In genomic region chrX:136689441-136689840, GRCh38 we compare ENCODE assay signal across 14 cellular contexts. TPM values are rescaled to one million over a fixed set of nuclear protein-coding genes. Genes with fewer than 3 reads are reported as not detected.
DNase-seq lines count a peak whose midpoint lies in the region; ATAC-seq and TF ChIP-seq lines count a peak whose summit lies in the region.
"Had no signal": no experiment of that assay in that cellular context is flagged by ENCODE, and none has a peak within 500 bp of the region (broad histone marks: within the 10 kb centered on the region; RNA-seq: fewer than 3 reads in every experiment).

No MANE protein-coding gene starts in this region.

- no peak overlapping the region for H2BK5ac ChIP-seq in trophoblast cell (ENCODE audit: low read depth, low read length, poor library complexity)

- no peaks in the 10 kb centered on the region for H3K9me3 Mint-ChIP-seq in activated CD4-positive, alpha-beta T cell treated with anti-CD3 and anti-CD28 coated beads, Interleukin-2, amount 10 ng/mL, durations not matched to agents 7 days and 5 days

- no peak overlapping the region for H3K18ac ChIP-seq in trophoblast cell (ENCODE audit: low read length)

- H3K27ac Mint-ChIP-seq in activated CD4-positive, alpha-beta T cell treated with anti-CD3 and anti-CD28 coated beads, Interleukin-2, amount 10 ng/mL, durations not matched to agents 7 days and 5 days = peak overlapping the region; percentile 91

- DNase-seq in activated CD4-positive, alpha-beta T cell treated with anti-CD3 and anti-CD28 coated beads, Interleukin-2, amount 10 ng/mL, durations not matched to agents 7 days and 5 days = no peak
- DNase-seq in activated CD4-positive, alpha-beta T cell treated with anti-CD3 and anti-CD28 coated beads, Interleukin-2, amount 50 U/mL, for 4 hours = no peak
- DNase-seq in OCI-M1 (lab: John Stamatoyannopoulos, UW) (peak; percentile 65), trophoblast cell (peak in 1 of 2 donors; percentile 27), HCEC 1CT (no peak), ascending aorta (ENCODE audit: low spot score in 2 of 2) (no peak)
- DNase-seq in effector memory CD4-positive, alpha-beta T cell = no peak
- DNase-seq: activated gamma-delta T cell, pancreas, tibial artery had no signal

- no peak overlapping the region for H3K14ac ChIP-seq in trophoblast cell (ENCODE audit: low read length)

- H3K36me3 ChIP-seq in effector memory CD4-positive, alpha-beta T cell (ENCODE audit: control insufficient read depth, insufficient read depth, low read length) = peaks cover 6% of the 10 kb centered on the region
- H3K36me3 ChIP-seq in trophoblast cell (ENCODE audit: control insufficient read depth in 1 of 2, insufficient read depth in 2 of 2, low read length in 2 of 2) (no peaks in the 10 kb centered on the region), ascending aorta (peaks cover 0 to 6% of the 10 kb centered on the region in 2 donors)
- H3K36me3 ChIP-seq: pancreas had no signal

- no peak overlapping the region for H4K91ac ChIP-seq in trophoblast cell (ENCODE audit: low read depth, low read length)

- H3K23ac ChIP-seq in trophoblast cell (ENCODE audit: low read length) = no peak overlapping the region

- no peak for TF ChIP-seq CTCF in ascending aorta (IDR thresholded peaks at IDR 0.05)

- no peak overlapping the region for H4K12ac ChIP-seq in trophoblast cell (ENCODE audit: low read depth, low read length)

- ATAC-seq in HG03342 (IDR thresholded peaks at IDR 0.05; ENCODE audit: unreplicated experiment) = no peak
- ATAC-seq: pancreas had no signal

- H3K9me3 ChIP-seq in effector memory CD4-positive, alpha-beta T cell (ENCODE audit: control insufficient read depth, low read length) = no peaks in the 10 kb centered on the region
- H3K9me3 ChIP-seq in trophoblast cell (ENCODE audit: insufficient read depth, low read depth, low read length) (no peaks in the 10 kb centered on the region), ascending aorta (no peaks in the 10 kb centered on the region)
- H3K9me3 ChIP-seq: pancreas, tibial artery had no signal

- no CpG with 5 or more reads among the region's 6 CpGs for WGBS in trophoblast cell (ENCODE audit: extremely low coverage, insufficient coverage, insufficient read length)

- peak overlapping the region; percentile 65 for H3K27ac ChIP-seq in effector memory CD4-positive, alpha-beta T cell (ENCODE audit: insufficient read depth, low read length, poor library complexity, severe bottlenecking)
- peak overlapping the region; percentile 52 for H3K27ac ChIP-seq in trophoblast cell (ENCODE audit: low read depth, low read length)
- no peak overlapping the region for H3K27ac ChIP-seq in ascending aorta
- H3K27ac ChIP-seq: GM23248, pancreas, tibial artery had no signal

- CTCF ChIA-PET in activated CD4-positive, alpha-beta T cell treated with anti-CD3 and anti-CD28 coated beads, Interleukin-2, amount 10 ng/mL, durations not matched to agents 7 days and 5 days (lab: Charles Lee) = interaction anchor here (1.0 kb wide), 1 partner anchor 11 kb away, joined by 3 read pairs; no protein-coding TSS in a partner anchor

- H4K8ac ChIP-seq in trophoblast cell (ENCODE audit: low read depth, low read length) = no peak overlapping the region

- H3K9ac ChIP-seq in trophoblast cell (ENCODE audit: low read length) = no peak overlapping the region
- H3K9ac ChIP-seq: GM23248 had no signal

- intact Hi-C loops in ascending aorta (cut with DNase I) = no loop called here

- peaks cover 59% of the 10 kb centered on the region for H3K4me1 ChIP-seq in effector memory CD4-positive, alpha-beta T cell (ENCODE audit: control insufficient read depth, insufficient read depth, low read length, poor library complexity, severe bottlenecking)
- peaks cover 0 to 3% of the 10 kb centered on the region in 2 experiments for H3K4me1 ChIP-seq in trophoblast cell (ENCODE audit: control insufficient read depth in 1 of 2, insufficient read depth in 2 of 2, low read length in 2 of 2)
- no peaks in the 10 kb centered on the region for H3K4me1 ChIP-seq in ascending aorta
- H3K4me1 ChIP-seq: pancreas had no signal

- peak overlapping the region; percentile 26 for H3K4me3 Mint-ChIP-seq in activated CD4-positive, alpha-beta T cell treated with anti-CD3 and anti-CD28 coated beads, Interleukin-2, amount 10 ng/mL, durations not matched to agents 7 days and 5 days

- H2AK5ac ChIP-seq in trophoblast cell (ENCODE audit: low read length) = no peak overlapping the region

- no peaks in the 10 kb centered on the region for H3K79me2 ChIP-seq in trophoblast cell (ENCODE audit: control insufficient read depth, insufficient read depth, low read length, poor library complexity)

- H3K27me3 ChIP-seq in effector memory CD4-positive, alpha-beta T cell (replicated peaks; ENCODE audit: control insufficient read depth, insufficient read depth, low read length, poor library complexity, severe bottlenecking) = no peaks in the 10 kb centered on the region
- H3K27me3 ChIP-seq in trophoblast cell (ENCODE audit: insufficient read depth, low read length) (no peaks in the 10 kb centered on the region), ascending aorta (no peaks in the 10 kb centered on the region)
- H3K27me3 ChIP-seq: tibial artery had no signal

- no peak overlapping the region for H2BK120ac ChIP-seq in trophoblast cell (ENCODE audit: insufficient read depth, low read length, poor library complexity)

- peaks cover 43% of the 10 kb centered on the region for H3K36me3 Mint-ChIP-seq in activated CD4-positive, alpha-beta T cell treated with anti-CD3 and anti-CD28 coated beads, Interleukin-2, amount 10 ng/mL, durations not matched to agents 7 days and 5 days (ENCODE audit: low read depth)

- H3K4me1 Mint-ChIP-seq in activated CD4-positive, alpha-beta T cell treated with anti-CD3 and anti-CD28 coated beads, Interleukin-2, amount 10 ng/mL, durations not matched to agents 7 days and 5 days = peaks cover 65% of the 10 kb centered on the region

- no peak overlapping the region for H3K4me2 ChIP-seq in trophoblast cell (ENCODE audit: low read length)

- H3K27me3 Mint-ChIP-seq in activated CD4-positive, alpha-beta T cell treated with anti-CD3 and anti-CD28 coated beads, Interleukin-2, amount 10 ng/mL, durations not matched to agents 7 days and 5 days = no peaks in the 10 kb centered on the region

- no peak overlapping the region for H2AFZ ChIP-seq in trophoblast cell (ENCODE audit: insufficient read depth, low read length, poor library complexity)
- H2AFZ ChIP-seq: GM23248 had no signal

- no peak overlapping the region for H3K4me3 ChIP-seq in effector memory CD4-positive, alpha-beta T cell (ENCODE audit: insufficient read depth, low read depth, low read length, poor library complexity, severe bottlenecking)
- no peak overlapping the region for H3K4me3 ChIP-seq in trophoblast cell (ENCODE audit: low read depth, low read length)
- no peak overlapping the region for H3K4me3 ChIP-seq in ascending aorta
- H3K4me3 ChIP-seq: GM23248, pancreas, tibial artery had no signal

- no peak overlapping the region for H2BK12ac ChIP-seq in trophoblast cell (ENCODE audit: low read length)

- no peaks in the 10 kb centered on the region for H3K79me1 ChIP-seq in trophoblast cell (ENCODE audit: low read length)

- no peak overlapping the region for H3K4ac ChIP-seq in trophoblast cell (ENCODE audit: low read depth, low read length)

- POLR2A ChIA-PET in activated CD4-positive, alpha-beta T cell treated with anti-CD3 and anti-CD28 coated beads, Interleukin-2, amount 10 ng/mL, durations not matched to agents 7 days and 5 days (lab: Charles Lee) = no interaction called here

RNA-seq across cellular contexts. Expression of gene CD40LG, which starts 41.5 kb away (rescaled TPM):
- total RNA-seq in activated CD4-positive, alpha-beta T cell treated with anti-CD3 and anti-CD28 coated beads, Interleukin-2, amount 10 ng/mL, durations not matched to agents 7 days and 5 days = 100 to 1,000 TPM; 114 to 139 TPM
- not detected in 2 replicates for polyA plus RNA-seq in trophoblast cell (2013)
- total RNA-seq in ascending aorta = not detected
- total RNA-seq: A673, Daoy, GM23248 had no signal
- polyA plus RNA-seq: GM23248, pancreas had no signal

Comparison
In these comparisons a context has a peak if more than half of its experiments do, and no peak if none do; other contexts are left out.
1. H3K27ac ChIP-seq: peak in effector memory CD4-positive, alpha-beta T cell (single experiment) and trophoblast cell (single experiment); none in ascending aorta (0 of 2).
2. RNA of gene CD40LG, which starts 41.5 kb away (total RNA-seq): 114 to 139 TPM in activated CD4-positive, alpha-beta T cell treated with anti-CD3 and anti-CD28 coated beads, Interleukin-2, amount 10 ng/mL, durations not matched to agents 7 days and 5 days; not detected in ascending aorta (single experiment); every median in the first group is over 100 times any median in the second.